8 cellular contexts compared by ENCODE assay signal in the genomic region with DNA sequence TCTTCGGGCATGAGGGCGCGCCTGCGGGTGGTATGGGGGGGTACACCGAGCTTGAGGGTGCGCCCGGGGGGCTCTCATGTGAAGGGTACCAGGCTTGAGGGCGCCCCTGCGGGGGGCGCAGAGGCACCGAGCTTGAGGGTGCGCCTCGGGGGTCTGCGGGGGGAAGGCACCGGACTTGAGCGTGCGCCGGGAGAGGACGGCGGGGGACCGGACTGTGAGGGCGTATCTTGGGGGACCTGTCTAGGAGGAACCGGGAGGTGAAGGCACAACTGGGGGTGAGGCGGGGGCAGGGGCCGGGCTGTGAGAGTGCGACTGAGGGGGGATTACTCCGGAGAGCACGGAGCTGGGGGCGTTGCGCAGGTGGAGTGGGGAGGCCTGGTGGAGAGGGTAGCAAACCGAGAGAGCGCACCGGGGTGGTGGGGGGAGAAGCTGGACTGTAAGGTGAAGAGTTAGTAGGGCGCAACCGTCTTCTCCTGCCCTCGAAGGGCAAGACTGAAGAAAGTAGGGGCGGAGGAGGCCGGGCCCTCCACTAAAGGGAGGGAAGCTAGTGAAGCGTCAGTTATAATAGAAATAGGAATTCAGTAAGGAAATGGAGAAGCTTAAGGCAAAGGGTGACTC. TPM values are rescaled to one million over a fixed set of nuclear protein-coding genes. Genes with fewer than 3 reads are reported as not detected.
DNase-seq lines count a peak whose midpoint lies in the region; ATAC-seq and TF ChIP-seq lines count a peak whose summit lies in the region.

No MANE protein-coding gene starts in this region.

- no peaks in the 10 kb centered on the region for H3K36me3 ChIP-seq in GM23248 (ENCODE audit: low read depth)
- no peaks in the 10 kb centered on the region for H3K36me3 ChIP-seq in mammary epithelial cell (ENCODE audit: insufficient read depth, low read length)
- no peaks in the 10 kb centered on the region for H3K36me3 ChIP-seq in kidney epithelial cell (ENCODE audit: control insufficient read depth, insufficient read depth, low read length)

- ATAC-seq in GM19397 (IDR thresholded peaks at IDR 0.05; ENCODE audit: unreplicated experiment) (no peak), HG03460 (IDR thresholded peaks at IDR 0.05; ENCODE audit: unreplicated experiment) (no peak)

- dilution Hi-C loops in mammary epithelial cell (cut with HindIII; ENCODE audit: low sequenced_read_pairs): loop anchor here (5.0 kb wide), 1 partner anchor 50 kb away; no protein-coding TSS in a partner anchor

- no peak for TF ChIP-seq CTCF in mammary epithelial cell (conservative IDR thresholded peaks at IDR 0.05 in 1 of 2, IDR thresholded peaks at IDR 0.05 in 1 of 2; ENCODE audit: extremely low read depth in 1 of 2, insufficient read depth in 1 of 2, low read depth in 1 of 2, low read length in 2 of 2)
- no peak for TF ChIP-seq CTCF in kidney epithelial cell (IDR thresholded peaks at IDR 0.05; ENCODE audit: insufficient read depth, low read length, poor library complexity, severe bottlenecking)

- H3K9ac ChIP-seq in GM23248: peak overlapping the region; percentile 97
- H3K9ac ChIP-seq in mammary epithelial cell (ENCODE audit: insufficient read depth, low read length): peak overlapping the region; percentile 97

- H3K79me2 ChIP-seq in GM23248 (ENCODE audit: insufficient read depth) (peaks cover 45% of the 10 kb centered on the region), mammary epithelial cell (ENCODE audit: insufficient read depth, low read length) (peaks cover 47% of the 10 kb centered on the region)

- H4K20me1 ChIP-seq in GM23248 (ENCODE audit: insufficient read depth) (0 out of 2 replicates have a peak, but pooled peaks cover 4% of the 10 kb centered on the region), mammary epithelial cell (ENCODE audit: insufficient read depth, low read length) (no peaks in the 10 kb centered on the region)

- BruUV-seq in mammary epithelial cell (replicated peaks; lab: Mats Ljungman, UMichigan): no TSS peak

- H3K27me3 ChIP-seq in GM23248 (replicated peaks; ENCODE audit: insufficient read depth) (no peaks in the 10 kb centered on the region), mammary epithelial cell (ENCODE audit: insufficient read depth, low read length) (no peaks in the 10 kb centered on the region), kidney epithelial cell (ENCODE audit: control insufficient read depth, insufficient read depth, low read length) (no peaks in the 10 kb centered on the region)

- peak; percentile 48 for DNase-seq in GM23248
- DNase-seq in T-helper 2 cell: peak in 3 of 5 experiments; percentile 23 to 54 (median 30)
- no peak for DNase-seq in mammary epithelial cell
- DNase-seq in kidney epithelial cell (ENCODE audit: low read depth): no peak
- DNase-seq in stimulated activated CD4-positive, alpha-beta T cell treated with anti-CD3 and anti-CD28 coated beads, Interleukin-2, amount 100 ng/mL, for 48 hours: peak; percentile 10 to 28
- no peak for DNase-seq in NCI-H1930 (lab: John Stamatoyannopoulos, UW)

- in situ Hi-C loops in GM23248 (cut with MboI) (no loop called here), mammary epithelial cell (cut with MboI; ENCODE audit: low sequenced_read_pairs in 2 of 2) (no loop called here)

- H3K9me3 ChIP-seq in GM23248 (ENCODE audit: low read depth) (no peaks in the 10 kb centered on the region), mammary epithelial cell (replicated peaks; ENCODE audit: insufficient read depth, low read length) (no peaks in the 10 kb centered on the region)

- H3K4me2 ChIP-seq in GM23248 (ENCODE audit: unreplicated experiment) (peak overlapping the region; percentile 81), mammary epithelial cell (ENCODE audit: insufficient read depth, low read depth, low read length) (peak overlapping the region; percentile 95)

- H3F3A ChIP-seq in GM23248 (ENCODE audit: insufficient read depth): peaks cover 26% of the 10 kb centered on the region

- no peaks in the 10 kb centered on the region for H3K9me2 ChIP-seq in GM23248 (ENCODE audit: insufficient read depth)

- CTCF ChIA-PET in mammary epithelial cell (lab: Charles Lee; ENCODE audit: low non-redundant PET): interaction anchor here (0.6 to 0.7 kb wide), 2 partner anchors 102 to 130 kb away, joined by 3 to 4 read pairs; no protein-coding TSS in a partner anchor

- peak overlapping the region; percentile 98 for H3K4me3 ChIP-seq in GM23248
- H3K4me3 ChIP-seq in mammary epithelial cell (replicated peaks in 1 of 3; ENCODE audit: insufficient read depth in 1 of 3, low read depth in 2 of 3, low read length in 3 of 3): peak overlapping the region; percentile 90 to 95 (median 95)
- H3K4me3 ChIP-seq in kidney epithelial cell (ENCODE audit: low read depth, low read length): peak overlapping the region; percentile 80

- intact Hi-C loops in mammary epithelial cell (cut with micrococcal nuclease): loop anchor here (1.0 kb wide), 2 partner anchors 102 to 136 kb away; no protein-coding TSS in a partner anchor

- H2AFZ ChIP-seq in GM23248: peak overlapping the region; percentile 85
- peak overlapping the region; percentile 93 for H2AFZ ChIP-seq in mammary epithelial cell (ENCODE audit: low read depth, low read length)

- WGBS in GM23248 (ENCODE audit: low coverage in 1 of 2, low lambda C conversion rate in 2 of 2, missing lambda C conversion rate in 2 of 2), 2 experiments: 5 to 6% methylated on average over 17 to 39 of the region's 39 CpGs
- 10% methylated on average over 4 of the region's 39 CpGs for WGBS in mammary epithelial cell (ENCODE audit: low coverage, missing lambda C conversion rate)

- H3K4me1 ChIP-seq in GM23248 (ENCODE audit: insufficient read depth) (0 out of 2 replicates have a peak, but pooled peaks cover 3% of the 10 kb centered on the region), mammary epithelial cell (ENCODE audit: insufficient read depth, low read length) (peaks cover 18% of the 10 kb centered on the region)

- H3K27ac ChIP-seq in GM23248 (peak overlapping the region; percentile 97), mammary epithelial cell (ENCODE audit: insufficient read depth, low read depth, low read length) (peak overlapping the region; percentile 93)

RNA-seq across cellular contexts. Expression of gene DDX6, which starts 1.1 kb away (rescaled TPM):
- 84.6 and 88.9 TPM in 2 replicates for total RNA-seq in GM23248 (2014; rRNA removed; shearing (Covaris generic))
- polyA plus RNA-seq in GM23248 (2016; fragmentation: Nextera tagmentation; extraction: Ambion mirVana): 20.9 and 21.3 TPM in 2 replicates
- 100 to 1,000 TPM in 1 of 2 donors, 10 to 100 TPM in 1; 96.8 to 162 TPM for total RNA-seq in mammary epithelial cell
- polyA plus RNA-seq in mammary epithelial cell: 33.5 TPM
- 110 TPM for polyA minus RNA-seq in mammary epithelial cell
- 77.4 and 104 TPM in 2 replicates for total RNA-seq in kidney epithelial cell

Comparison
In these comparisons a context has a peak if more than half of its experiments do, and no peak if none do; other contexts are left out.
1. DNase-seq: peak in GM23248 (single experiment), T-helper 2 cell (3 of 5) and stimulated activated CD4-positive, alpha-beta T cell treated with anti-CD3 and anti-CD28 coated beads, Interleukin-2, amount 100 ng/mL, for 48 hours (2 of 2); none in mammary epithelial cell (single experiment), kidney epithelial cell (single experiment) and NCI-H1930 (0 of 2).
2. Peak in every context shown above with its lines, with median percentiles within 50 percentile points of each other: H3K4me3 ChIP-seq.